25 cellular contexts compared by ENCODE assay signal in genomic region chr7:121331048-121331447, GRCh38. TPM values are rescaled to one million over a fixed set of nuclear protein-coding genes. Genes with fewer than 3 reads are reported as not detected.
"Had no signal": no experiment of that assay in that cellular context is flagged by ENCODE, and none has a peak within 500 bp of the region (broad histone marks: within the 10 kb centered on the region; RNA-seq: fewer than 3 reads in every experiment).

No MANE protein-coding gene starts in this region.

- DNase-seq: activated CD4-positive, alpha-beta memory T cell treated with anti-CD3 and anti-CD28 coated beads for 36 hours; activated CD4-positive, alpha-beta T cell treated with anti-CD3 and anti-CD28 coated beads for 4 hours; activated naive CD4-positive, alpha-beta T cell treated with anti-CD3 and anti-CD28 coated beads for 36 hours; activated naive CD8-positive, alpha-beta T cell treated with anti-CD3 and anti-CD28 coated beads, Interleukin-2, amount 50 U/mL, for 24 hours; activated T-cell treated with anti-CD3 and anti-CD28 coated beads, Interleukin-2, amount 50 U/mL, for 4 hours; brain microvascular endothelial cell; central memory CD4-positive, alpha-beta T cell; dorsolateral prefrontal cortex; foreskin keratinocyte; hypothalamus; kidney; midbrain; ovary; psoas muscle; right cardiac atrium; stimulated activated CD4-positive, alpha-beta T cell treated with anti-CD3 and anti-CD28 coated beads, Interleukin-15, amount 100 ng/mL, for 24 hours; stimulated activated CD4-positive, alpha-beta T cell treated with anti-CD3 and anti-CD28 coated beads, Interleukin-2, amount 100 ng/mL, for 48 hours; stimulated activated naive CD8-positive, alpha-beta T cell treated with anti-CD3 and anti-CD28 coated beads, Interleukin-15, amount 100 ng/mL, for 72 hours had no signal

- H3K27ac Mint-ChIP-seq: activated CD4-positive, alpha-beta memory T cell treated with anti-CD3 and anti-CD28 coated beads for 36 hours; activated naive CD4-positive, alpha-beta T cell treated with anti-CD3 and anti-CD28 coated beads for 36 hours; activated naive CD8-positive, alpha-beta T cell treated with anti-CD3 and anti-CD28 coated beads, Interleukin-2, amount 50 U/mL, for 24 hours; stimulated activated naive CD8-positive, alpha-beta T cell treated with anti-CD3 and anti-CD28 coated beads, Interleukin-15, amount 100 ng/mL, for 72 hours; T-helper 1 cell treated with Interleukin-12 subunit alpha and Interleukin-12 subunit beta and Interleukin-4 antibody, amounts not matched to agents 30 μg/mL and 1 μg/mL, for 36 hours had no signal

- H3K36me3 Mint-ChIP-seq: activated CD4-positive, alpha-beta memory T cell treated with anti-CD3 and anti-CD28 coated beads for 36 hours; type B pancreatic cell had no signal

- ATAC-seq: activated naive CD8-positive, alpha-beta T cell treated with anti-CD3 and anti-CD28 coated beads, Interleukin-2, amount 50 U/mL, for 24 hours; activated T-cell treated with anti-CD3 and anti-CD28 coated beads, Interleukin-2, amount 50 U/mL, for 4 hours; stimulated activated naive CD8-positive, alpha-beta T cell treated with anti-CD3 and anti-CD28 coated beads, Interleukin-15, amount 100 ng/mL, for 72 hours had no signal

- H3K27me3 ChIP-seq: brain microvascular endothelial cell, ovary had no signal

- H3K4me3 Mint-ChIP-seq: activated CD4-positive, alpha-beta memory T cell treated with anti-CD3 and anti-CD28 coated beads for 36 hours had no signal

- H3K9me3 Mint-ChIP-seq: activated CD4-positive, alpha-beta memory T cell treated with anti-CD3 and anti-CD28 coated beads for 36 hours; activated naive CD4-positive, alpha-beta T cell treated with anti-CD3 and anti-CD28 coated beads for 36 hours; activated naive CD8-positive, alpha-beta T cell treated with anti-CD3 and anti-CD28 coated beads, Interleukin-2, amount 50 U/mL, for 24 hours; activated T-cell treated with anti-CD3 and anti-CD28 coated beads, Interleukin-2, amount 50 U/mL, for 4 hours; stimulated activated naive CD8-positive, alpha-beta T cell treated with anti-CD3 and anti-CD28 coated beads, Interleukin-15, amount 100 ng/mL, for 72 hours; T-helper 1 cell treated with Interleukin-12 subunit alpha and Interleukin-12 subunit beta and Interleukin-4 antibody, amounts not matched to agents 30 μg/mL and 1 μg/mL, for 36 hours; type B pancreatic cell had no signal

- FAIRE-seq: colon, kidney had no signal

- H3K36me3 ChIP-seq: brain microvascular endothelial cell, ovary had no signal

- H3K9me3 ChIP-seq: ovary, psoas muscle had no signal

- H3K27ac ChIP-seq: brain microvascular endothelial cell, dorsolateral prefrontal cortex, epithelial cell of prostate, foreskin keratinocyte, ovary, psoas muscle, VCaP had no signal

RNA-seq across cellular contexts. Expression of gene WNT16, which starts 2.2 kb away (rescaled TPM):
- total RNA-seq: activated CD4-positive, alpha-beta memory T cell treated with anti-CD3 and anti-CD28 coated beads for 36 hours; activated naive CD4-positive, alpha-beta T cell treated with anti-CD3 and anti-CD28 coated beads for 36 hours; foreskin keratinocyte; kidney; left lobe of liver; lung microvascular endothelial cell; right cardiac atrium had no signal
- polyA plus RNA-seq: foreskin keratinocyte, psoas muscle, right cardiac atrium had no signal
